Comparison of ENCODE assay signal across 1 cellular context in genomic region chr12:65960820-65961691, GRCh38.
A peak's percentile ranks its signal among the peaks of the same experiment; 100 is the strongest.
TF ChIP-seq lines count a peak whose summit lies in the region.

No MANE protein-coding gene starts in this region.

TF ChIP-seq in HepG2, 621 proteins besides CTCF, POLR2A, EP300 and RAD21 (continued from another document and continues in another):
- peak in 1 of 2 experiments; percentile 75; a peak in 1 of 4 replicates for TF ChIP-seq REST (IDR thresholded peaks at IDR 0.05; ENCODE audit: borderline replicate concordance in 1 of 2, low read depth in 1 of 2, low read length in 2 of 2)
- TF ChIP-seq ZBTB26 (CRISPR knock-in tag; IDR thresholded peaks at IDR 0.05; ENCODE audit: borderline replicate concordance): no peak
- TF ChIP-seq ZBTB7A (CRISPR knock-in tag; IDR thresholded peaks at IDR 0.05): no peak
- TF ChIP-seq ZNF546 (CRISPR knock-in tag; conservative IDR thresholded peaks at IDR 0.05): no peak
- TF ChIP-seq ZSCAN21 (CRISPR knock-in tag; IDR thresholded peaks at IDR 0.05; ENCODE audit: borderline replicate concordance): no peak
- TF ChIP-seq ZFYVE20 (CRISPR knock-in tag; IDR thresholded peaks at IDR 0.05; ENCODE audit: borderline replicate concordance, low read depth): no peak
- no peak for TF ChIP-seq SP140L (CRISPR knock-in tag; IDR thresholded peaks at IDR 0.05; ENCODE audit: borderline replicate concordance)
- TF ChIP-seq ZNF562 (CRISPR knock-in tag; IDR thresholded peaks at IDR 0.05; ENCODE audit: borderline replicate concordance): no peak
- TF ChIP-seq E2F5 (CRISPR knock-in tag; conservative IDR thresholded peaks at IDR 0.05): no peak
- no peak for TF ChIP-seq GPBP1L1 (CRISPR knock-in tag; IDR thresholded peaks at IDR 0.05)
- peak; percentile 79 for TF ChIP-seq TFAP4 (IDR thresholded peaks at IDR 0.05; ENCODE audit: borderline replicate concordance, low read depth)
- TF ChIP-seq RELA (CRISPR knock-in tag; IDR thresholded peaks at IDR 0.05): no peak
- no peak for TF ChIP-seq GTF3A (CRISPR knock-in tag; conservative IDR thresholded peaks at IDR 0.05)
- peak; percentile 37; the same call in 1 of the 2 replicates for TF ChIP-seq ERF (CRISPR knock-in tag; IDR thresholded peaks at IDR 0.05)
- TF ChIP-seq MXD4 (CRISPR knock-in tag; IDR thresholded peaks at IDR 0.05): no peak
- no peak for TF ChIP-seq FOXO4 (CRISPR knock-in tag; conservative IDR thresholded peaks at IDR 0.05)
- TF ChIP-seq ZNF761 (CRISPR knock-in tag; conservative IDR thresholded peaks at IDR 0.05): 0 out of 2 replicates have a peak, but pooled peaks have one; percentile 61
- TF ChIP-seq MLLT10 (CRISPR knock-in tag; IDR thresholded peaks at IDR 0.05): no peak
- TF ChIP-seq ZNF800 (CRISPR knock-in tag; IDR thresholded peaks at IDR 0.05): no peak; the same call in 1 of the 2 replicates
- TF ChIP-seq IRF1 (CRISPR knock-in tag; IDR thresholded peaks at IDR 0.05; ENCODE audit: low read depth): no peak
- TF ChIP-seq ZFP41 (CRISPR knock-in tag; IDR thresholded peaks at IDR 0.05; ENCODE audit: borderline replicate concordance): no peak
- TF ChIP-seq IRF9 (CRISPR knock-in tag; IDR thresholded peaks at IDR 0.05; ENCODE audit: borderline replicate concordance): no peak
- no peak for TF ChIP-seq ATF5 (CRISPR knock-in tag; IDR thresholded peaks at IDR 0.05; ENCODE audit: low read depth)
- TF ChIP-seq ZNF224 (CRISPR knock-in tag; IDR thresholded peaks at IDR 0.05): no peak
- TF ChIP-seq HNF1A (IDR thresholded peaks at IDR 0.05; ENCODE audit: low read depth): peak; percentile 62
- TF ChIP-seq HNF1A (CRISPR knock-in tag; IDR thresholded peaks at IDR 0.05; ENCODE audit: borderline replicate concordance): peak; percentile 71
- peak; percentile 70; the same call in 1 of the 2 replicates for TF ChIP-seq ZNF281 (CRISPR knock-in tag; IDR thresholded peaks at IDR 0.05; ENCODE audit: borderline replicate concordance)
